In genomic region chr14:60723218-60724079, GRCh38 we compare ENCODE assay signal across 1 cellular context.
TF ChIP-seq lines count a peak whose summit lies in the region.

No MANE protein-coding gene starts in this region.

TF ChIP-seq in HCT116, 20 proteins besides CTCF, POLR2A, EP300 and RAD21 (continued from another document):
- peak; percentile 25; the same call in 1 of the 2 replicates for TF ChIP-seq MAX (IDR thresholded peaks at IDR 0.05)
